Comparison of ENCODE assay signal across 8 cellular contexts in the genomic region with DNA sequence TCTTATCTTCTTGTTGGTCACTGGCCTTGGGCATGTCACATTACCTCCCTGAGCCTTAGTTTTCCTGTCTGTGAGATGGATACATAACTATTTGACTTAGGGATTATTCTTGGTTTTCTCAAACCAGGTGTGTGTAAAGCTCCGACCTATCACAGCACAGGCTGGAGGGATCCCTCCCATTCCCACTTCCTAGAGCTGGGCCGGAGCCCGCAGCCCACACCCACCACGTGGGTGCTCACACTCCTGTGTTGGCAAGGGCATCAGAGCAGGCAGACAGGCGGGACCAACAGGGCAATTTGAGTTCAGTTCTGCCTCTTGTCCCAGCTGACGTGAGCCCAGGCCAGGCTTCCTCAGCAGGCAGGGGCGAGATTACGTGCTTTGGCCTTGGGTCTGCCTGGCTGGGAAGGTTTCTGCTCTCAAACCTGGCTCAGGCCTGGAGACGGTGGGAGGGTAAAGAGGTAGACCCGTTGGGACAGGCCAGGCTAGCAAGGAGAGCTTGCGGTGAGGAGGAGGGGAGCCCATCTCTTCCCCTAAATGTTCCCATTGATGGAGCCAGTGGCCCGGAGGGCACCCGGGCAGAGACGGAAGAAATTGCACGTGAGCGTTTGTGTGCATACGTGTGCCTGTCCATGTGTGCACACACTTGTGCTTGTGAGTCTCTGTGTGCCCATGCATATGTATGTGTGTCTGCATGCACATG. TPM values are rescaled to one million over a fixed set of nuclear protein-coding genes. Genes with fewer than 3 reads are reported as not detected.
A peak's percentile ranks its signal among the peaks of the same experiment; 100 is the strongest.
DNase-seq lines count a peak whose midpoint lies in the region; ATAC-seq, FAIRE-seq and TF ChIP-seq lines count a peak whose summit lies in the region.

No MANE protein-coding gene starts in this region.

- H3K27me3 ChIP-seq in duodenal mucosa (ENCODE audit: control insufficient read depth in 1 of 2, insufficient read depth in 2 of 2, low read length in 2 of 2) (peaks cover 0 to 2% of the 10 kb centered on the region in 2 donors), pancreas (no peaks in the 10 kb centered on the region)

- ATAC-seq in GM18868 (IDR thresholded peaks at IDR 0.05; ENCODE audit: unreplicated experiment) (peak; percentile 0), pancreas (peak; percentile 36 to 48 (median 44)), HG02623 (IDR thresholded peaks at IDR 0.05; ENCODE audit: unreplicated experiment) (no peak)

- H3K9me3 ChIP-seq in duodenal mucosa (ENCODE audit: control insufficient read depth in 1 of 2, low read length in 2 of 2) (no peaks in the 10 kb centered on the region), pancreas (no peaks in the 10 kb centered on the region)

- intact Hi-C loops in pancreas (cut with DNase I) = no loop called here

- H3K4me1 ChIP-seq in duodenal mucosa (ENCODE audit: control insufficient read depth in 1 of 2, insufficient read depth in 2 of 2, low read length in 2 of 2) (peaks cover 31 to 39% of the 10 kb centered on the region in 2 donors), pancreas (peaks cover 17 to 37% (median 23%) of the 10 kb centered on the region in 3 donors)

- H3K27ac ChIP-seq in duodenal mucosa (ENCODE audit: low read depth, low read length) (peak overlapping the region; percentile 74), pancreas (peak overlapping the region; percentile 88 to 93 (median 89))

- no peaks in the 10 kb centered on the region for H3K36me3 ChIP-seq in duodenal mucosa (ENCODE audit: control insufficient read depth in 1 of 2, insufficient read depth in 2 of 2, low read length in 2 of 2)
- no peaks in the 10 kb centered on the region for H3K36me3 ChIP-seq in pancreas

- peak overlapping the region; percentile 58 to 75 for H3K4me3 ChIP-seq in duodenal mucosa (ENCODE audit: low read depth in 1 of 2, low read length in 2 of 2)
- H3K4me3 ChIP-seq in pancreas = peak overlapping the region in 2 of 4 donors; percentile 63 to 64

- DNase-seq in HTR-8/SVneo (ENCODE audit: insufficient read length, low spot score) = no peak
- peak; percentile 73 to 85 (median 76) for DNase-seq in pancreas
- no peak for DNase-seq in NCI-H2029 treated with DMSO at 0.1 percent for 48 hours (lab: John Stamatoyannopoulos, UW)
- DNase-seq in iPS-NIHi7 (ENCODE audit: extremely low spot score) = no peak
- no peak for DNase-seq in SIG-M5 treated with dmso at 0.1 percent for 504 hours (lab: John Stamatoyannopoulos, UW; ENCODE audit: unreplicated experiment)

- FAIRE-seq in HTR-8/SVneo (lab: Jason Lieb, UNC) (peak; percentile 54), pancreas (lab: Jason Lieb, UNC) (no peak)

- 10 to 14% methylated on average over 17 of the region's 17 CpGs for WGBS in pancreas, 2 donors

- no peak for TF ChIP-seq CTCF in pancreas (IDR thresholded peaks at IDR 0.05)

- peak overlapping the region; percentile 20 to 71 for H3K9ac ChIP-seq in duodenal mucosa (ENCODE audit: low read depth in 1 of 2, low read length in 2 of 2)

RNA-seq across cellular contexts. Expression of gene SH3TC1, which starts 0.7 kb away (rescaled TPM):
- 10 to 100 TPM; 12.5 to 28.0 (median 18.1) TPM for total RNA-seq in pancreas
- polyA plus RNA-seq in pancreas = 10 to 100 TPM; 23.4 to 23.6 TPM

RNA-seq across cellular contexts. Expression of gene ABLIM2, which starts 39.7 kb away (rescaled TPM):
- 1 to 10 TPM; 4.3 to 8.6 (median 6.0) TPM for total RNA-seq in pancreas
- polyA plus RNA-seq in pancreas = 10 to 100 TPM in 1 of 2 donors, 1 to 10 TPM in 1; 6.1 to 13.1 TPM

Comparison
In these comparisons a context has a peak if more than half of its experiments do, and no peak if none do; other contexts are left out.
1. DNase-seq: peak in pancreas (6 of 6); none in HTR-8/SVneo (single experiment), NCI-H2029 treated with DMSO at 0.1 percent for 48 hours (single experiment), iPS-NIHi7 (single experiment) and SIG-M5 treated with dmso at 0.1 percent for 504 hours (single experiment).